In the genomic region with DNA sequence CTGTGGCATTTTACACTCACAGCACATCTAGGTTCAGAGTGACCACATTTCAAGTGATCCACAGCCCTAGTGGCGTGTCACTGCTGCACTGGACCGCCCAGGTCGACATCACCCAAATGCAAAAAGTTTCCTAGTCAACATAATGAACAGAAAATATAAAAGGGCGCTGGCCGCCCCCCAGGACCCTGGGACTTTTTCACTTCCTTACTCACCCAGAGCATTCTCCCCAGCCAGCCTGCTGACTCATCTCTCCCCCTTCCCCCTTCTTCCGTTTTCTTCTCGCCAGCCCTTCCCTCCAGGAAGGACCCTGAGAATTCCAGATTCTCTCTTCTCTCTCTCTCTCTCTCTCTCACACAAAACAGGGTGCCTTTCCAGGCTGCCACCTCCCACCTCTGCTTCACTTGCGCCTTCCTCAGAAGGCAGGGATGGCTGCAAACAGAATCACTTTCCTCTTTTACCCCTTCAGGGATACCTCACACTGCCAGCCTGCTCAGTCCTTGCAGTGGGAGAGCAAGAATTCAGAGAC, we compare ENCODE assay signal across 9 cellular contexts. TPM values are rescaled to one million over a fixed set of nuclear protein-coding genes. Genes with fewer than 3 reads are reported as not detected.
DNase-seq lines count a peak whose midpoint lies in the region; ATAC-seq lines count a peak whose summit lies in the region.
"Had no signal": no experiment of that assay in that cellular context is flagged by ENCODE, and none has a peak within 500 bp of the region (broad histone marks: within the 10 kb centered on the region; RNA-seq: fewer than 3 reads in every experiment).

No MANE protein-coding gene starts in this region.

- CTCF ChIA-PET in activated naive CD4-positive, alpha-beta T cell treated with anti-CD3 and anti-CD28 coated beads, Interleukin-2, amount 10 ng/mL, durations not matched to agents 7 days and 5 days (lab: Charles Lee), result no interaction called here

- H3K9ac ChIP-seq in iPS-18a (ENCODE audit: low read length), result peak overlapping the region; percentile 50

- DNase-seq in ACHN, result peak; percentile 57
- DNase-seq in H4 (ENCODE audit: low spot score), result peak; percentile 79
- peak; percentile 12 for DNase-seq in SKM-1 (lab: John Stamatoyannopoulos, UW; ENCODE audit: unreplicated experiment)
- no peak for DNase-seq in T-helper 1 cell
- no peak for DNase-seq in activated naive CD4-positive, alpha-beta T cell treated with anti-CD3 and anti-CD28 coated beads, Interleukin-2, amount 10 ng/mL, durations not matched to agents 7 days and 5 days
- no peak for DNase-seq in activated CD4-positive, alpha-beta T cell treated with anti-CD3 and anti-CD28 coated beads for 48 hours

- no peaks in the 10 kb centered on the region for H3K9me3 Mint-ChIP-seq in activated naive CD4-positive, alpha-beta T cell treated with anti-CD3 and anti-CD28 coated beads, Interleukin-2, amount 10 ng/mL, durations not matched to agents 7 days and 5 days

- no peak overlapping the region for H3K4me3 Mint-ChIP-seq in activated naive CD4-positive, alpha-beta T cell treated with anti-CD3 and anti-CD28 coated beads, Interleukin-2, amount 10 ng/mL, durations not matched to agents 7 days and 5 days

- in situ Hi-C loops in ACHN (cut with HindIII; ENCODE audit: low pct_ligation_motif_present, low pct_unique_long_range_greater_than_20kb, low sequenced_read_pairs), result no loop called here

- no peaks in the 10 kb centered on the region for H3K36me3 Mint-ChIP-seq in activated naive CD4-positive, alpha-beta T cell treated with anti-CD3 and anti-CD28 coated beads, Interleukin-2, amount 10 ng/mL, durations not matched to agents 7 days and 5 days

- H3K27me3 Mint-ChIP-seq in activated naive CD4-positive, alpha-beta T cell treated with anti-CD3 and anti-CD28 coated beads, Interleukin-2, amount 10 ng/mL, durations not matched to agents 7 days and 5 days, result peaks cover 53% of the 10 kb centered on the region

- no peaks in the 10 kb centered on the region for H3K9me3 ChIP-seq in iPS-18a (ENCODE audit: control insufficient read depth, low read depth, low read length)
- H3K9me3 ChIP-seq: adrenal gland had no signal

- H3K4me1 ChIP-seq in iPS-18a (ENCODE audit: control insufficient read depth, low read depth, low read length), result peaks cover 4% of the 10 kb centered on the region

- H3K27ac ChIP-seq in iPS-18a (ENCODE audit: low read length), result peak overlapping the region; percentile 52

- no peak for ATAC-seq in GM19397 (IDR thresholded peaks at IDR 0.05; ENCODE audit: unreplicated experiment)

- peaks cover 5% of the 10 kb centered on the region for H3K4me1 Mint-ChIP-seq in activated naive CD4-positive, alpha-beta T cell treated with anti-CD3 and anti-CD28 coated beads, Interleukin-2, amount 10 ng/mL, durations not matched to agents 7 days and 5 days

- no peaks in the 10 kb centered on the region for H3K27me3 ChIP-seq in iPS-18a (ENCODE audit: control insufficient read depth, insufficient read depth, low read length)
- H3K27me3 ChIP-seq: adrenal gland had no signal

- H3K36me3 ChIP-seq in iPS-18a (ENCODE audit: control insufficient read depth, low read depth, low read length), result no peaks in the 10 kb centered on the region
- H3K36me3 ChIP-seq: adrenal gland had no signal

- H3K27ac Mint-ChIP-seq in activated naive CD4-positive, alpha-beta T cell treated with anti-CD3 and anti-CD28 coated beads, Interleukin-2, amount 10 ng/mL, durations not matched to agents 7 days and 5 days, result no peak overlapping the region

- no peak overlapping the region for H3K4me3 ChIP-seq in iPS-18a (ENCODE audit: low read length)

RNA-seq across cellular contexts. Expression of a gene that starts 21.0 kb away (rescaled TPM):
- total RNA-seq in H4 (2014; rRNA removed; shearing (Covaris generic)), result 54.8 and 65.5 TPM in 2 replicates

RNA-seq across cellular contexts. Expression of a gene that starts 30.6 kb away (rescaled TPM):
- 0.23 and 0.41 TPM in 2 replicates for total RNA-seq in H4 (2014; rRNA removed; shearing (Covaris generic))

RNA-seq across cellular contexts. Expression of a gene that starts 31.3 kb away (rescaled TPM):
- total RNA-seq in H4 (2014; rRNA removed; shearing (Covaris generic)), result not detected in 2 replicates

RNA-seq across cellular contexts. Expression of a gene that starts 33.4 kb away (rescaled TPM):
- 127 and 219 TPM in 2 replicates for total RNA-seq in H4 (2014; rRNA removed; shearing (Covaris generic))

RNA-seq across cellular contexts. Expression of a gene that starts 44.4 kb away (rescaled TPM):
- total RNA-seq in H4 (2014; rRNA removed; shearing (Covaris generic)), result 44.1 and 47.8 TPM in 2 replicates

Comparison
In these comparisons a context has a peak if more than half of its experiments do, and no peak if none do; other contexts are left out.
1. DNase-seq: peak in ACHN (single experiment), H4 (single experiment) and SKM-1 (single experiment); none in T-helper 1 cell (0 of 5), activated naive CD4-positive, alpha-beta T cell treated with anti-CD3 and anti-CD28 coated beads, Interleukin-2, amount 10 ng/mL, durations not matched to agents 7 days and 5 days (single experiment) and activated CD4-positive, alpha-beta T cell treated with anti-CD3 and anti-CD28 coated beads for 48 hours (single experiment).